In genomic region chr1:48530727-48531351, GRCh38 we compare ENCODE assay signal across 9 cellular contexts. TPM values are rescaled to one million over a fixed set of nuclear protein-coding genes. Genes with fewer than 3 reads are reported as not detected.
A peak's percentile ranks its signal among the peaks of the same experiment; 100 is the strongest.
DNase-seq lines count a peak whose midpoint lies in the region; ATAC-seq, FAIRE-seq and TF ChIP-seq lines count a peak whose summit lies in the region.
"Had no signal": no experiment of that assay in that cellular context is flagged by ENCODE, and none has a peak within 500 bp of the region (broad histone marks: within the 10 kb centered on the region; RNA-seq: fewer than 3 reads in every experiment).

No MANE protein-coding gene starts in this region.

- peak; percentile 56 for TF ChIP-seq CTCF in AG09309 (IDR thresholded peaks at IDR 0.05; ENCODE audit: control insufficient read depth, insufficient read depth, low read depth, low read length, missing control alignments)

- no peaks in the 10 kb centered on the region for H3K27me3 ChIP-seq in iPS DF 6.9 (ENCODE audit: control insufficient read depth, insufficient read depth, low read length)

- no peak overlapping the region for H3K27ac Mint-ChIP-seq in activated T-helper 2 cell treated with anti-CD3 and anti-CD28 coated beads, Interferon-gamma antibody, Interleukin-2, Interleukin-4, amounts not matched to agents 10 μg/mL and 5 μg/mL and 100 μg/mL, durations not matched to agents 14 hours and 24 hours and 36 hours

- no peaks in the 10 kb centered on the region for H3K4me1 Mint-ChIP-seq in activated T-helper 2 cell treated with anti-CD3 and anti-CD28 coated beads, Interferon-gamma antibody, Interleukin-2, Interleukin-4, amounts not matched to agents 10 μg/mL and 5 μg/mL and 100 μg/mL, durations not matched to agents 14 hours and 24 hours and 36 hours (ENCODE audit: low read depth)

- H3K27me3 Mint-ChIP-seq in activated T-helper 2 cell treated with anti-CD3 and anti-CD28 coated beads, Interferon-gamma antibody, Interleukin-2, Interleukin-4, amounts not matched to agents 10 μg/mL and 5 μg/mL and 100 μg/mL, durations not matched to agents 14 hours and 24 hours and 36 hours (ENCODE audit: low read depth): no peaks in the 10 kb centered on the region

- H3K36me3 ChIP-seq in iPS DF 6.9 (ENCODE audit: control insufficient read depth, insufficient read depth, low read length): no peaks in the 10 kb centered on the region

- no peak for TF ChIP-seq POLR2A in GM12892 (IDR thresholded peaks at IDR 0.05; ENCODE audit: low read depth, low read length)

- no peaks in the 10 kb centered on the region for H3K9me3 Mint-ChIP-seq in activated T-helper 2 cell treated with anti-CD3 and anti-CD28 coated beads, Interferon-gamma antibody, Interleukin-2, Interleukin-4, amounts not matched to agents 10 μg/mL and 5 μg/mL and 100 μg/mL, durations not matched to agents 14 hours and 24 hours and 36 hours

- DNase-seq in AG09309 (ENCODE audit: low read depth) (no peak), GM12892 (ENCODE audit: insufficient read length) (peak; percentile 13), NCI-H2107 treated with DMSO at 0.1 percent for 48 hours (lab: John Stamatoyannopoulos, UW; ENCODE audit: unreplicated experiment) (peak; percentile 81), iPS DF 6.9 (ENCODE audit: low read depth, low spot score) (peak; percentile 85)
- peak; percentile 36 for DNase-seq in activated T-helper 2 cell treated with anti-CD3 and anti-CD28 coated beads, Interferon-gamma antibody, Interleukin-2, Interleukin-4, amounts not matched to agents 10 μg/mL and 5 μg/mL and 100 μg/mL, durations not matched to agents 14 hours and 24 hours and 36 hours (ENCODE audit: low spot score)
- DNase-seq in stimulated activated CD4-positive, alpha-beta T cell treated with anti-CD3 and anti-CD28 coated beads, Interleukin-4, amount 100 ng/mL, for 1 hour: peak; percentile 18

- peak; percentile 87 for ATAC-seq in HG03060 (IDR thresholded peaks at IDR 0.05; ENCODE audit: low read depth, unreplicated experiment)
- ATAC-seq in HG03280 (IDR thresholded peaks at IDR 0.05; ENCODE audit: unreplicated experiment): no peak

- no peaks in the 10 kb centered on the region for H3K36me3 Mint-ChIP-seq in activated T-helper 2 cell treated with anti-CD3 and anti-CD28 coated beads, Interferon-gamma antibody, Interleukin-2, Interleukin-4, amounts not matched to agents 10 μg/mL and 5 μg/mL and 100 μg/mL, durations not matched to agents 14 hours and 24 hours and 36 hours (ENCODE audit: low read depth)

- FAIRE-seq in GM12892 (lab: Jason Lieb, UNC): peak; percentile 42
- FAIRE-seq: islet of Langerhans had no signal

- H3K4me3 ChIP-seq in AG09309 (ENCODE audit: control insufficient read depth, low read depth, low read length) (no peak overlapping the region), iPS DF 6.9 (ENCODE audit: low read length) (no peak overlapping the region)

- no peak overlapping the region for H3K4me3 Mint-ChIP-seq in activated T-helper 2 cell treated with anti-CD3 and anti-CD28 coated beads, Interferon-gamma antibody, Interleukin-2, Interleukin-4, amounts not matched to agents 10 μg/mL and 5 μg/mL and 100 μg/mL, durations not matched to agents 14 hours and 24 hours and 36 hours (ENCODE audit: low read depth)

- no peaks in the 10 kb centered on the region for H3K4me1 ChIP-seq in iPS DF 6.9 (ENCODE audit: control insufficient read depth, insufficient read depth, low read length)

- intact Hi-C loops in activated T-helper 2 cell treated with anti-CD3 and anti-CD28 coated beads, Interferon-gamma antibody, Interleukin-2, Interleukin-4, amounts not matched to agents 10 μg/mL and 5 μg/mL and 100 μg/mL, durations not matched to agents 14 hours and 24 hours and 36 hours (cut with micrococcal nuclease): no loop called here

- no peaks in the 10 kb centered on the region for H3K9me3 ChIP-seq in iPS DF 6.9 (ENCODE audit: control insufficient read depth, insufficient read depth, low read length)

- no CpG with 5 or more reads among the region's 2 CpGs for WGBS in iPS DF 6.9 (ENCODE audit: insufficient coverage, insufficient read length)

- no peak overlapping the region for H3K27ac ChIP-seq in iPS DF 6.9 (ENCODE audit: low read length)

RNA-seq across cellular contexts. Expression of gene SPATA6, which starts 58.8 kb away (rescaled TPM):
- polyA plus RNA-seq in GM12892 (2012; ENCODE audit: missing spikeins): not detected
- total RNA-seq in activated T-helper 2 cell treated with anti-CD3 and anti-CD28 coated beads, Interferon-gamma antibody, Interleukin-2, Interleukin-4, amounts not matched to agents 10 μg/mL and 5 μg/mL and 100 μg/mL, durations not matched to agents 14 hours and 24 hours and 36 hours: 1.2 and 1.4 TPM in 2 replicates
